8 cellular contexts compared by ENCODE assay signal in genomic region chr16:70851299-70851698, GRCh38. TPM values are rescaled to one million over a fixed set of nuclear protein-coding genes. Genes with fewer than 3 reads are reported as not detected.
DNase-seq lines count a peak whose midpoint lies in the region; FAIRE-seq and TF ChIP-seq lines count a peak whose summit lies in the region.
"Not testable (repeated sequence)": the region's sequence is repeated elsewhere in the genome, so short reads cannot be mapped to it uniquely, and the experiment has no call there.

No MANE protein-coding gene starts in this region.

- FAIRE-seq in astrocyte (lab: Jason Lieb, UNC), result not testable (repeated sequence)
- peak; percentile 67 for FAIRE-seq in keratinocyte (lab: Jason Lieb, UNC)

- DNase-seq in A172 (ENCODE audit: low spot score) (peak; percentile 8), ELR (ENCODE audit: low read depth) (peak; percentile 58), HS-5 (ENCODE audit: low read depth) (peak; percentile 0), NCI-H226 (peak; percentile 21), astrocyte (ENCODE audit: low read depth) (peak; percentile 20), cardiac fibroblast (ENCODE audit: low read depth in 2 of 2) (peak; percentile 0 to 52), fibroblast of pulmonary artery (ENCODE audit: low read depth) (peak; percentile 6)
- not testable (repeated sequence) for DNase-seq in keratinocyte (ENCODE audit: low read depth, low spot score)

- not testable (repeated sequence) for H3K36me3 ChIP-seq in astrocyte (ENCODE audit: insufficient read depth, low read length); keratinocyte (ENCODE audit: control insufficient read depth in 2 of 2, extremely low read depth in 1 of 2, insufficient read depth in 2 of 2, low read length in 2 of 2)

- dilution Hi-C loops in keratinocyte (cut with MboI; ENCODE audit: extremely low pct_ligation_motif_present, low sequenced_read_pairs), result not testable (repeated sequence)

- not testable (repeated sequence) for H4K20me1 ChIP-seq in astrocyte (ENCODE audit: insufficient read depth, low read length); keratinocyte (ENCODE audit: control insufficient read depth, extremely low read depth, insufficient read depth, low read length)

- not testable (repeated sequence) for H3K27ac Mint-ChIP-seq in astrocyte (ENCODE audit: unreplicated experiment)

- not testable (repeated sequence) for H3K27me3 ChIP-seq in astrocyte (ENCODE audit: insufficient read depth, low read length); keratinocyte (ENCODE audit: control insufficient read depth, extremely low read depth, insufficient read depth, low read length)

- not testable (repeated sequence) for H3K4me1 ChIP-seq in astrocyte (ENCODE audit: insufficient read depth, low read length); keratinocyte (ENCODE audit: control insufficient read depth, extremely low read depth, insufficient read depth, low read length)

- not testable (repeated sequence) for H3K9me3 ChIP-seq in astrocyte (ENCODE audit: insufficient read depth, low read depth, low read length); keratinocyte (ENCODE audit: control insufficient read depth, low read depth, low read length)

- not testable (repeated sequence) for H3K4me2 ChIP-seq in astrocyte (ENCODE audit: low read length); keratinocyte (ENCODE audit: control insufficient read depth, extremely low read depth, insufficient read depth, low read depth, low read length)

- not testable (repeated sequence) for H3K79me2 ChIP-seq in astrocyte (ENCODE audit: insufficient read depth, low read length); keratinocyte (ENCODE audit: control insufficient read depth, insufficient read depth, low read length)

- TF ChIP-seq CTCF in astrocyte (IDR thresholded peaks at IDR 0.05; ENCODE audit: insufficient read depth, low read depth, low read length); cardiac fibroblast (IDR thresholded peaks at IDR 0.05; ENCODE audit: low read depth, low read length); fibroblast of pulmonary artery (IDR thresholded peaks at IDR 0.05; ENCODE audit: low read length, missing control alignments); keratinocyte (optimal IDR thresholded peaks at IDR 0.05 in 1 of 3, IDR thresholded peaks at IDR 0.05 in 1 of 3, conservative IDR thresholded peaks at IDR 0.05 in 1 of 3; ENCODE audit: extremely low read depth in 1 of 3, insufficient read depth in 2 of 3, low read length in 3 of 3): not testable (repeated sequence)

- H3K4me3 ChIP-seq in astrocyte (ENCODE audit: insufficient read depth, low read depth, low read length); cardiac fibroblast (replicated peaks in 1 of 2; ENCODE audit: low read depth in 2 of 2, low read length in 2 of 2); fibroblast of pulmonary artery (replicated peaks; ENCODE audit: low read depth, low read length); keratinocyte (ENCODE audit: control insufficient read depth in 2 of 3, extremely low read depth in 1 of 3, insufficient read depth in 2 of 3, low read depth in 1 of 3, low read length in 3 of 3): not testable (repeated sequence)

- H3K9me1 ChIP-seq in keratinocyte (ENCODE audit: control insufficient read depth, extremely low read depth, insufficient read depth, low read length), result not testable (repeated sequence)

- not testable (repeated sequence) for H3K9me3 Mint-ChIP-seq in astrocyte (ENCODE audit: unreplicated experiment)

- not testable (repeated sequence) for H3K4me3 Mint-ChIP-seq in astrocyte (ENCODE audit: unreplicated experiment)

- H3K36me3 Mint-ChIP-seq in astrocyte (ENCODE audit: low read depth, unreplicated experiment), result not testable (repeated sequence)

- not testable (repeated sequence) for H3K9ac ChIP-seq in astrocyte (ENCODE audit: low read length); keratinocyte (ENCODE audit: control insufficient read depth, extremely low read depth, insufficient read depth, low read length)

- not testable (repeated sequence) for H3K27me3 Mint-ChIP-seq in astrocyte (ENCODE audit: low read depth, unreplicated experiment)

- H3K27ac ChIP-seq in astrocyte (ENCODE audit: low read depth, low read length); keratinocyte (ENCODE audit: control insufficient read depth, insufficient read depth, low read length): not testable (repeated sequence)

- H3K4me1 Mint-ChIP-seq in astrocyte (ENCODE audit: low read depth, unreplicated experiment), result not testable (repeated sequence)

- not testable (repeated sequence) for H2AFZ ChIP-seq in astrocyte (ENCODE audit: low read depth, low read length); keratinocyte (ENCODE audit: control insufficient read depth, low read length)

RNA-seq across cellular contexts. Expression of gene VAC14, which starts 50.3 kb away (rescaled TPM):
- total RNA-seq in A172 (2014; rRNA removed; shearing (Covaris generic)), result 58.8 and 66.5 TPM in 2 replicates
- total RNA-seq in astrocyte, result 27.8 and 29.2 TPM in 2 replicates
- 15.9 to 26.4 TPM (median 20.0 TPM) in 3 replicates for polyA plus RNA-seq in keratinocyte
- polyA plus RNA-seq in keratinocyte (2011; ENCODE audit: low read depth), result 9.5 TPM
- polyA plus RNA-seq in keratinocyte (2011; cell fraction: cytosol; rRNA removed), result 20.2 and 30.3 TPM in 2 replicates
- 24.5 and 33.5 TPM in 2 replicates for polyA plus RNA-seq in keratinocyte (2011; cell fraction: nucleus; rRNA removed)
- 26.2 and 28.8 TPM in 2 replicates for polyA plus RNA-seq in keratinocyte (2012; ENCODE audit: low replicate concordance)
- polyA minus RNA-seq in keratinocyte, result 31.6 to 58.4 TPM (median 32.4 TPM) in 3 replicates
- polyA minus RNA-seq in keratinocyte (2011; cell fraction: cytosol; rRNA and poly(A)+ RNA removed), result 29.4 TPM
- polyA minus RNA-seq in keratinocyte (2011; cell fraction: nucleus; rRNA and poly(A)+ RNA removed), result 29.8 and 32.3 TPM in 2 replicates
